ENCODE assay signal across 11 cellular contexts in the genomic region with DNA sequence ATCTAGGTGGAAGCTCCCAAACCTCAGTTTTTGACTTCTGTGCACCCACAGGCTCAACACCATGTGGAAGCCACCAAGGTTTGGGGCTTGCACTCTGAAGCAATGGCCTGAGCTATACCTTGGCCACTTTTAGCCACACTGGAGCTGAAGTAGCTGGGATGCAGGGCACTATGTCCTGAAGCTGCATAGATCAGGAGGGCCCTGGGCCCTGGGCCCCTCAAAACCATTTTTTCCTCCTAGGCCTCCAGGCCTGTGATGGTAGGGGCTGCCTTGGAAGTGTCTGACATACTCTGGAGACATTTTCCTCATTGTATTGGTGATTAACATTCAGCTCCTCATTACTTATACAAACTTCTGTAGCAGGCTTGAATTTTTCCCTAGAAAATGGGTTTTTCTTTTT.
"Had no signal": no experiment of that assay in that cellular context is flagged by ENCODE, and none has a peak within 500 bp of the region (broad histone marks: within the 10 kb centered on the region; RNA-seq: fewer than 3 reads in every experiment).

No MANE protein-coding gene starts in this region.

- H3K4me1 ChIP-seq: HAP-1 had no signal

- DNase-seq: GM23248, GOT3, H7, H9, HCEC 1CT, HFFc6 had no signal

- H3K4me2 ChIP-seq: GM23338 had no signal

- H3K9ac ChIP-seq: GM23248 had no signal

- H3K9me3 ChIP-seq: HAP-1 had no signal

- FAIRE-seq: H1, H54 had no signal

- H3K36me3 ChIP-seq: HAP-1 had no signal

- ATAC-seq: GM23338, HCT116 had no signal

- H3K4me3 ChIP-seq: GM23248, GM23338, HAP-1 had no signal

- H3K27ac ChIP-seq: GM23248 had no signal

- H2AFZ ChIP-seq: GM23248, GM23338 had no signal
